In genomic region chr11:34309970-34310369, GRCh38 we compare ENCODE assay signal across 28 cellular contexts. TPM values are rescaled to one million over a fixed set of nuclear protein-coding genes. Genes with fewer than 3 reads are reported as not detected.
A peak's percentile ranks its signal among the peaks of the same experiment; 100 is the strongest.
DNase-seq lines count a peak whose midpoint lies in the region; ATAC-seq and TF ChIP-seq lines count a peak whose summit lies in the region.
"Had no signal": no experiment of that assay in that cellular context is flagged by ENCODE, and none has a peak within 500 bp of the region (broad histone marks: within the 10 kb centered on the region; RNA-seq: fewer than 3 reads in every experiment).

No MANE protein-coding gene starts in this region.

- 36% methylated on average over 6 of the region's 6 CpGs for WGBS in liver

- peak overlapping the region; percentile 5 for H3K27ac ChIP-seq in A673 (ENCODE audit: low read depth, low read length, poor library complexity, severe bottlenecking)
- H3K27ac ChIP-seq in liver (ENCODE audit: low read depth in 1 of 2, low read length in 2 of 2) = peak overlapping the region; percentile 79 to 85
- no peak overlapping the region for H3K27ac ChIP-seq in uterus
- H3K27ac ChIP-seq: KMS-11, VCaP had no signal

- CTCF ChIA-PET in A673 (lab: Charles Lee) (interaction anchor here (0.6 kb wide), 1 partner anchor 14 kb away, joined by 3 read pairs; no protein-coding TSS in a partner anchor), Calu3 (lab: Charles Lee) (interaction anchor here (0.8 to 1.6 kb wide), 2 partner anchors 46 to 67 kb away, joined by 3 to 4 read pairs; no protein-coding TSS in a partner anchor)

- H3K4me1 ChIP-seq in A673 (ENCODE audit: insufficient read depth, low read length, poor library complexity, severe bottlenecking) (peaks cover 44% of the 10 kb centered on the region), liver (ENCODE audit: control insufficient read depth in 4 of 4, insufficient read depth in 4 of 4, low read length in 3 of 4) (peaks cover 5 to 47% (median 27%) of the 10 kb centered on the region in 4 donors), uterus (no peaks in the 10 kb centered on the region)

- peak overlapping the region; percentile 24 for H3K27ac Mint-ChIP-seq in Calu3 (ENCODE audit: unreplicated experiment)
- H3K27ac Mint-ChIP-seq: activated CD4-positive, alpha-beta T cell treated with anti-CD3 and anti-CD28 coated beads, Interleukin-2, amount 10 ng/mL, durations not matched to agents 7 days and 5 days; activated CD8-positive, alpha-beta memory T cell treated with anti-CD3 and anti-CD28 coated beads, Interleukin-2, amount 10 ng/mL, durations not matched to agents 7 days and 5 days; activated naive CD4-positive, alpha-beta T cell treated with anti-CD3 and anti-CD28 coated beads, Interleukin-2, amount 10 ng/mL, durations not matched to agents 7 days and 5 days; memory B cell had no signal

- H3K27me3 ChIP-seq in A673 (replicated peaks; ENCODE audit: insufficient read depth, low read depth, low read length, poor library complexity) = no peaks in the 10 kb centered on the region
- no peaks in the 10 kb centered on the region for H3K27me3 ChIP-seq in liver (ENCODE audit: control insufficient read depth in 4 of 4, insufficient read depth in 4 of 4, low read length in 3 of 4)
- no peaks in the 10 kb centered on the region for H3K27me3 ChIP-seq in uterus
- H3K27me3 ChIP-seq: gastroesophageal sphincter had no signal

- ATAC-seq in HG02870 (IDR thresholded peaks at IDR 0.05; ENCODE audit: unreplicated experiment) = no peak
- ATAC-seq in GM21367 (IDR thresholded peaks at IDR 0.05; ENCODE audit: unreplicated experiment) = no peak
- ATAC-seq: activated CD8-positive, alpha-beta memory T cell treated with anti-CD3 and anti-CD28 coated beads, Interleukin-2, amount 10 ng/mL, durations not matched to agents 7 days and 5 days; gastroesophageal sphincter had no signal

- peaks cover 45% of the 10 kb centered on the region for H3K4me1 Mint-ChIP-seq in Calu3 (ENCODE audit: low read depth, unreplicated experiment)
- H3K4me1 Mint-ChIP-seq: memory B cell, naive B cell had no signal

- no peaks in the 10 kb centered on the region for H3K9me3 Mint-ChIP-seq in Calu3 (ENCODE audit: low read depth, unreplicated experiment)
- H3K9me3 Mint-ChIP-seq: activated CD4-positive, alpha-beta T cell treated with anti-CD3 and anti-CD28 coated beads, Interleukin-2, amount 10 ng/mL, durations not matched to agents 7 days and 5 days; activated naive CD4-positive, alpha-beta T cell treated with anti-CD3 and anti-CD28 coated beads, Interleukin-2, amount 10 ng/mL, durations not matched to agents 7 days and 5 days; CD4-positive, alpha-beta memory T cell; memory B cell; naive B cell had no signal

- H3K9me3 ChIP-seq in A673 (ENCODE audit: low read depth, low read length, poor library complexity, severe bottlenecking) (no peaks in the 10 kb centered on the region), liver (ENCODE audit: control insufficient read depth in 4 of 4, low read length in 3 of 4) (no peaks in the 10 kb centered on the region), uterus (no peaks in the 10 kb centered on the region)
- H3K9me3 ChIP-seq: gastroesophageal sphincter, thoracic aorta had no signal

- peaks cover 5% of the 10 kb centered on the region for H3K36me3 Mint-ChIP-seq in Calu3 (ENCODE audit: insufficient read depth, unreplicated experiment)
- H3K36me3 Mint-ChIP-seq: activated CD8-positive, alpha-beta memory T cell treated with anti-CD3 and anti-CD28 coated beads, Interleukin-2, amount 10 ng/mL, durations not matched to agents 7 days and 5 days; activated naive CD4-positive, alpha-beta T cell treated with anti-CD3 and anti-CD28 coated beads, Interleukin-2, amount 10 ng/mL, durations not matched to agents 7 days and 5 days; CD4-positive, alpha-beta memory T cell; memory B cell; naive B cell had no signal

- intact Hi-C loops in A673 (cut with micrococcal nuclease; ENCODE audit: unreplicated experiment) = no loop called here
- intact Hi-C loops in Calu3 (cut with micrococcal nuclease; ENCODE audit: unreplicated experiment) = loop anchor here (5.0 kb wide), 1 partner anchor 37 kb away; no protein-coding TSS in a partner anchor
- intact Hi-C loops in uterus (cut with DNase I; ENCODE audit: low total_unique reads) = no loop called here

- no peaks in the 10 kb centered on the region for H3K27me3 Mint-ChIP-seq in Calu3 (ENCODE audit: unreplicated experiment)

- BruUV-seq in A673 (replicated peaks; lab: Mats Ljungman, UMichigan) (no TSS peak), Calu3 (replicated peaks; lab: Mats Ljungman, UMichigan) (no TSS peak)

- H3K9ac ChIP-seq in liver (ENCODE audit: low read depth in 1 of 2, low read length in 2 of 2) = peak overlapping the region in 1 of 2 donors; percentile 68
- H3K9ac ChIP-seq: KMS-11 had no signal

- TF ChIP-seq RAD21 in liver (IDR thresholded peaks at IDR 0.05) = peak in 1 of 2 donors; percentile 23

- peak; percentile 88 for DNase-seq in A673 (ENCODE audit: low spot score)
- no peak for DNase-seq in Calu3
- DNase-seq in NB4 (ENCODE audit: low read depth) = peak; percentile 37
- no peak for DNase-seq in uterus
- DNase-seq: activated CD4-positive, alpha-beta T cell treated with anti-CD3 and anti-CD28 coated beads, Interleukin-2, amount 10 ng/mL, durations not matched to agents 7 days and 5 days; activated CD8-positive, alpha-beta memory T cell treated with anti-CD3 and anti-CD28 coated beads, Interleukin-2, amount 10 ng/mL, durations not matched to agents 7 days and 5 days; activated naive CD4-positive, alpha-beta T cell treated with anti-CD3 and anti-CD28 coated beads, Interleukin-2, amount 10 ng/mL, durations not matched to agents 7 days and 5 days; CD4-positive, alpha-beta memory T cell; cortex of kidney; islet precursor cell; naive B cell; NCI-H1048; NCI-H1694 treated with DMSO at 0.1 percent for 48 hours; NCI-H2171; NCI-H510A treated with DMSO at 0.1 percent for 48 hours; NK-92 treated with Interleukin-12 subunit alpha and Interleukin-12 subunit beta, amount 100 ng/mL, for 24 hours; occipital lobe; RPMI8226; stimulated activated CD4-positive, alpha-beta T cell treated with anti-CD3 and anti-CD28 coated beads, Interleukin-12 subunit alpha, Interleukin-12 subunit beta, amount 100 ng/mL, for 4 hours; stimulated activated naive CD4-positive, alpha-beta T cell treated with Interleukin-2 at 50 U/mL for 16 hours had no signal

- H3K4me3 Mint-ChIP-seq in Calu3 (ENCODE audit: low read depth, unreplicated experiment) = no peak overlapping the region
- H3K4me3 Mint-ChIP-seq: activated CD4-positive, alpha-beta T cell treated with anti-CD3 and anti-CD28 coated beads, Interleukin-2, amount 10 ng/mL, durations not matched to agents 7 days and 5 days; activated CD8-positive, alpha-beta memory T cell treated with anti-CD3 and anti-CD28 coated beads, Interleukin-2, amount 10 ng/mL, durations not matched to agents 7 days and 5 days; activated naive CD4-positive, alpha-beta T cell treated with anti-CD3 and anti-CD28 coated beads, Interleukin-2, amount 10 ng/mL, durations not matched to agents 7 days and 5 days; CD4-positive, alpha-beta memory T cell; memory B cell; naive B cell had no signal

- TF ChIP-seq POLR2A in NB4 (IDR thresholded peaks at IDR 0.05; ENCODE audit: extremely low read depth, insufficient read length) (no peak), uterus (IDR thresholded peaks at IDR 0.05) (no peak)

- H3K36me3 ChIP-seq in A673 (ENCODE audit: insufficient read depth, low read length, poor library complexity, severe bottlenecking) = no peaks in the 10 kb centered on the region
- H3K36me3 ChIP-seq in liver (ENCODE audit: control insufficient read depth in 4 of 4, insufficient read depth in 3 of 4, low read depth in 1 of 4, low read length in 3 of 4) = no peaks in the 10 kb centered on the region
- no peaks in the 10 kb centered on the region for H3K36me3 ChIP-seq in uterus
- H3K36me3 ChIP-seq: gastroesophageal sphincter, thoracic aorta had no signal

- POLR2A ChIA-PET in A673 (lab: Charles Lee; ENCODE audit: low non-redundant PET) = interaction anchor here (0.6 kb wide), 1 partner anchor 535 kb away, joined by 3 read pairs; no protein-coding TSS in a partner anchor

- no peak for TF ChIP-seq CTCF in A673 (conservative IDR thresholded peaks at IDR 0.05; ENCODE audit: low read depth, low read length)
- TF ChIP-seq CTCF in Calu3 (IDR thresholded peaks at IDR 0.05; ENCODE audit: unreplicated experiment) = no peak
- TF ChIP-seq CTCF in NB4 (IDR thresholded peaks at IDR 0.05; ENCODE audit: low read depth, low read length) = no peak
- TF ChIP-seq CTCF in liver (IDR thresholded peaks at IDR 0.05; ENCODE audit: low read depth, low read length, missing input control) = no peak
- no peak for TF ChIP-seq CTCF in uterus (IDR thresholded peaks at IDR 0.05)

- H3K4me3 ChIP-seq in A673 (ENCODE audit: low read depth, low read length, poor library complexity, severe bottlenecking) (peak overlapping the region; percentile 9), NB4 (ENCODE audit: low read depth, low read length) (no peak overlapping the region), liver (ENCODE audit: low read depth in 1 of 3, low read length in 3 of 3) (no peak overlapping the region), uterus (no peak overlapping the region)
- H3K4me3 ChIP-seq: gastroesophageal sphincter, thoracic aorta had no signal

TF ChIP-seq in liver, 16 proteins besides CTCF, POLR2A, EP300 and RAD21 (continues in another document):
- TF ChIP-seq MAX (IDR thresholded peaks at IDR 0.05) (no peak), SP1 (IDR thresholded peaks at IDR 0.05) (peak; percentile 17), HNF4A (conservative IDR thresholded peaks at IDR 0.05) (peak in 1 of 2 donors; percentile 53), HNF4G (IDR thresholded peaks at IDR 0.05) (no peak), FOXA2 (IDR thresholded peaks at IDR 0.05) (no peak), ZBTB33 (IDR thresholded peaks at IDR 0.05) (no peak)

RNA-seq across cellular contexts. Expression of gene ABTB2, which starts 47.8 kb away (rescaled TPM):
- 40.7 and 46.3 TPM in 2 replicates for total RNA-seq in A673 (2021)
- total RNA-seq in Calu3 (2022) = 24.6 and 24.8 TPM in 2 replicates
- total RNA-seq in liver = 1 to 10 TPM; 5.1 to 8.9 TPM
- polyA plus RNA-seq in liver = 1 to 10 TPM; 2.4 to 7.1 TPM
- 1 to 10 TPM; 2.9 to 8.2 (median 6.6) TPM for total RNA-seq in uterus
- polyA plus RNA-seq: CD4-positive, alpha-beta memory T cell had no signal

Comparison
In these comparisons a context has a peak if more than half of its experiments do, and no peak if none do; other contexts are left out.
1. DNase-seq: peak in A673 (single experiment) and NB4 (single experiment); none in Calu3 (single experiment) and uterus (0 of 2).
2. H3K27ac ChIP-seq: peak in A673 (single experiment) and liver (2 of 2); none in uterus (0 of 2).